In genomic region chr10:127968659-127969058, GRCh38 we compare ENCODE assay signal across 1 cellular context.
TF ChIP-seq lines count a peak whose summit lies in the region.

No MANE protein-coding gene starts in this region.

TF ChIP-seq in WTC11, 78 proteins besides CTCF, POLR2A, EP300 and RAD21 (continued from another document):
- no peak for TF ChIP-seq AR (CRISPR knock-in tag; IDR thresholded peaks at IDR 0.05)
- no peak for TF ChIP-seq MXD4 (CRISPR knock-in tag; IDR thresholded peaks at IDR 0.05; ENCODE audit: borderline replicate concordance)
- TF ChIP-seq ZNF423 (CRISPR knock-in tag; IDR thresholded peaks at IDR 0.05): no peak
- no peak for TF ChIP-seq E2F5 (CRISPR knock-in tag; IDR thresholded peaks at IDR 0.05)
- TF ChIP-seq ZNF232 (CRISPR knock-in tag; IDR thresholded peaks at IDR 0.05): no peak
- no peak for TF ChIP-seq SMAD3 (CRISPR knock-in tag; IDR thresholded peaks at IDR 0.05; ENCODE audit: borderline replicate concordance)
